ENCODE assay signal across 9 cellular contexts in genomic region chr22:50242406-50242949, GRCh38. TPM values are rescaled to one million over a fixed set of nuclear protein-coding genes. Genes with fewer than 3 reads are reported as not detected.
DNase-seq lines count a peak whose midpoint lies in the region; ATAC-seq and TF ChIP-seq lines count a peak whose summit lies in the region.
"Had no signal": no experiment of that assay in that cellular context is flagged by ENCODE, and none has a peak within 500 bp of the region (broad histone marks: within the 10 kb centered on the region; RNA-seq: fewer than 3 reads in every experiment).

No MANE protein-coding gene starts in this region.

- H3K79me2 ChIP-seq in osteoblast (ENCODE audit: insufficient read depth, low read length) = peaks cover 81% of the 10 kb centered on the region

- peak overlapping the region; percentile 43 to 100 (median 79) for H3K27ac Mint-ChIP-seq in CD8-positive, alpha-beta memory T cell

- peak overlapping the region; percentile 84 to 100 (median 98) for H3K4me3 Mint-ChIP-seq in CD8-positive, alpha-beta memory T cell

- H3K4me2 ChIP-seq in osteoblast (ENCODE audit: insufficient read depth, low read length) = peak overlapping the region; percentile 95

- no peaks in the 10 kb centered on the region for H3K27me3 ChIP-seq in CD8-positive, alpha-beta memory T cell (ENCODE audit: insufficient read depth, low read length, poor library complexity, severe bottlenecking)
- no peaks in the 10 kb centered on the region for H3K27me3 ChIP-seq in osteoblast (ENCODE audit: insufficient read depth, low read length)

- no peak overlapping the region for H3K27ac ChIP-seq in CD8-positive, alpha-beta memory T cell (ENCODE audit: low read depth, low read length)
- no peak overlapping the region for H3K27ac ChIP-seq in coronary artery
- H3K27ac ChIP-seq in osteoblast (ENCODE audit: low read depth, low read length) = no peak overlapping the region

- no peaks in the 10 kb centered on the region for H3K9me3 Mint-ChIP-seq in CD8-positive, alpha-beta memory T cell

- TF ChIP-seq CTCF in coronary artery (IDR thresholded peaks at IDR 0.05) = no peak
- no peak for TF ChIP-seq CTCF in osteoblast (IDR thresholded peaks at IDR 0.05; ENCODE audit: extremely low read depth, low read depth, low read length)

- H3K4me1 Mint-ChIP-seq in CD8-positive, alpha-beta memory T cell = peaks cover 36 to 61% (median 36%) of the 10 kb centered on the region in 3 donors

- H2AFZ ChIP-seq in osteoblast (ENCODE audit: low read length) = no peak overlapping the region

- POLR2A ChIA-PET in CD8-positive, alpha-beta memory T cell (lab: Charles Lee) = no interaction called here

- no peaks in the 10 kb centered on the region for H3K9me3 ChIP-seq in CD8-positive, alpha-beta memory T cell (ENCODE audit: low read length)
- H3K9me3 ChIP-seq in osteoblast (ENCODE audit: low read depth, low read length) = no peaks in the 10 kb centered on the region

- H4K20me1 ChIP-seq in osteoblast (ENCODE audit: insufficient read depth, low read length) = peaks cover 38% of the 10 kb centered on the region

- no peak for DNase-seq in CD8-positive, alpha-beta memory T cell
- DNase-seq in NAMALWA (ENCODE audit: low spot score) (peak; percentile 32), coronary artery (ENCODE audit: low spot score) (no peak), osteoblast (ENCODE audit: insufficient read length, low spot score, missing footprints) (no peak), 8988T (no peak), ureter (ENCODE audit: low spot score) (no peak), NCI-H774 (lab: John Stamatoyannopoulos, UW) (no peak)
- DNase-seq: NCI-H1048 had no signal

- no peak for ATAC-seq in HG03520 (IDR thresholded peaks at IDR 0.05; ENCODE audit: unreplicated experiment)

- CTCF ChIA-PET in CD8-positive, alpha-beta memory T cell (lab: Charles Lee) = interaction anchor here (0.8 to 4.7 kb wide), 12 partner anchors 9 to 379 kb away, joined by 3 to 28 read pairs (median 4); partner anchors contain the start of genes HDAC10, LMF2, NCAPH2 and SCO2

- peaks cover 0 to 44% (median 5%) of the 10 kb centered on the region in 3 donors for H3K36me3 Mint-ChIP-seq in CD8-positive, alpha-beta memory T cell

- H3K27me3 Mint-ChIP-seq in CD8-positive, alpha-beta memory T cell = peaks cover 0 to 1% of the 10 kb centered on the region in 2 donors

- H3K4me1 ChIP-seq in CD8-positive, alpha-beta memory T cell (ENCODE audit: insufficient read depth, low read length) = peaks cover 41% of the 10 kb centered on the region
- peaks cover 25% of the 10 kb centered on the region for H3K4me1 ChIP-seq in osteoblast (ENCODE audit: insufficient read depth, low read length)

- H3K4me3 ChIP-seq in CD8-positive, alpha-beta memory T cell (ENCODE audit: low read length) = peak overlapping the region; percentile 56
- H3K4me3 ChIP-seq in coronary artery = peak overlapping the region; percentile 58
- H3K4me3 ChIP-seq in osteoblast (ENCODE audit: insufficient read depth, low read length) = peak overlapping the region; percentile 100

- peaks cover 24% of the 10 kb centered on the region for H3K36me3 ChIP-seq in CD8-positive, alpha-beta memory T cell (ENCODE audit: insufficient read depth, low read length)
- H3K36me3 ChIP-seq in osteoblast (ENCODE audit: insufficient read depth, low read length) = peaks cover 25% of the 10 kb centered on the region

RNA-seq across cellular contexts. Expression of gene TUBGCP6, which starts 2.3 kb away (rescaled TPM):
- total RNA-seq in CD8-positive, alpha-beta memory T cell = 10 to 100 TPM; 51.4 to 52.2 TPM
- 18.6 TPM for polyA plus RNA-seq in CD8-positive, alpha-beta memory T cell
- total RNA-seq in osteoblast (26.5 and 28.2 TPM in 2 replicates), ureter (57.2 TPM)

RNA-seq across cellular contexts. Expression of gene HDAC10, which starts 8.6 kb away (rescaled TPM):
- total RNA-seq in CD8-positive, alpha-beta memory T cell = 10 to 100 TPM; 42.5 to 44.7 TPM
- polyA plus RNA-seq in CD8-positive, alpha-beta memory T cell = 7.5 TPM
- total RNA-seq in osteoblast (19.2 and 20.6 TPM in 2 replicates), ureter (52.4 TPM)

RNA-seq across cellular contexts. Expression of gene MAPK12, which starts 19.0 kb away (rescaled TPM):
- 1 to 10 TPM; 9.3 to 9.7 TPM for total RNA-seq in CD8-positive, alpha-beta memory T cell
- polyA plus RNA-seq in CD8-positive, alpha-beta memory T cell = 0.03 TPM
- total RNA-seq in osteoblast (24.8 and 34.0 TPM in 2 replicates), ureter (14.1 TPM)

RNA-seq across cellular contexts. Expression of gene MAPK11, which starts 27.7 kb away (rescaled TPM):
- 10 to 100 TPM; 12.8 to 13.2 TPM for total RNA-seq in CD8-positive, alpha-beta memory T cell
- polyA plus RNA-seq in CD8-positive, alpha-beta memory T cell = 0.28 TPM
- 2.9 and 6.2 TPM in 2 replicates for total RNA-seq in osteoblast
- total RNA-seq in ureter = 15.4 TPM

RNA-seq across cellular contexts. Expression of gene SELENOO, which starts 41.7 kb away (rescaled TPM):
- 10 to 100 TPM; 22.3 to 25.9 TPM for total RNA-seq in CD8-positive, alpha-beta memory T cell
- polyA plus RNA-seq in CD8-positive, alpha-beta memory T cell = 6.1 TPM
- 13.0 and 15.6 TPM in 2 replicates for total RNA-seq in osteoblast
- total RNA-seq in ureter = 24.7 TPM
